21 cellular contexts compared by ENCODE assay signal in genomic region chr20:61499859-61500258, GRCh38.
DNase-seq lines count a peak whose midpoint lies in the region; ATAC-seq lines count a peak whose summit lies in the region.
"Had no signal": no experiment of that assay in that cellular context is flagged by ENCODE, and none has a peak within 500 bp of the region (broad histone marks: within the 10 kb centered on the region; RNA-seq: fewer than 3 reads in every experiment).

No MANE protein-coding gene starts in this region.

- H3K9ac ChIP-seq in mesenchymal stem cell (ENCODE audit: low read length), result no peak overlapping the region

- CTCF ChIA-PET in activated CD4-positive, alpha-beta T cell treated with anti-CD3 and anti-CD28 coated beads for 36 hours (lab: Charles Lee), result no interaction called here

- H3K4me1 ChIP-seq in mesenchymal stem cell (ENCODE audit: control insufficient read depth, insufficient read depth, low read depth, low read length), result peaks cover 12% of the 10 kb centered on the region
- H3K4me1 ChIP-seq: sigmoid colon, SJSA1, uterus had no signal

- peaks cover 2% of the 10 kb centered on the region for H3K79me1 ChIP-seq in mesenchymal stem cell (replicated peaks; ENCODE audit: low read length, poor library complexity, severe bottlenecking)

- H3K4ac ChIP-seq in mesenchymal stem cell (ENCODE audit: low read depth in 1 of 2, low read length in 2 of 2), result no peak overlapping the region

- H2BK15ac ChIP-seq in mesenchymal stem cell (ENCODE audit: low read depth, poor library complexity, severe bottlenecking), result no peak overlapping the region

- no peak overlapping the region for H3K27ac Mint-ChIP-seq in activated CD4-positive, alpha-beta T cell treated with anti-CD3 and anti-CD28 coated beads for 36 hours
- H3K27ac Mint-ChIP-seq: endodermal cell had no signal

- no peak overlapping the region for H2BK12ac ChIP-seq in mesenchymal stem cell (ENCODE audit: low read length in 2 of 2)

- no peak overlapping the region for H2AFZ ChIP-seq in mesenchymal stem cell (ENCODE audit: low read depth, low read length)

- no peak overlapping the region for H2AK5ac ChIP-seq in mesenchymal stem cell (ENCODE audit: low read length, severe bottlenecking)

- H3K4me1 Mint-ChIP-seq in activated CD4-positive, alpha-beta T cell treated with anti-CD3 and anti-CD28 coated beads for 36 hours, result no peaks in the 10 kb centered on the region

- H3K27me3 Mint-ChIP-seq in activated CD4-positive, alpha-beta T cell treated with anti-CD3 and anti-CD28 coated beads for 36 hours, result no peaks in the 10 kb centered on the region

- H3K4me3 ChIP-seq in mesenchymal stem cell (ENCODE audit: insufficient read depth in 1 of 2, low read depth in 1 of 2, low read length in 2 of 2), result no peak overlapping the region
- H3K4me3 ChIP-seq: GM12878, sigmoid colon, SJSA1, uterus had no signal

- H4K8ac ChIP-seq in mesenchymal stem cell (ENCODE audit: low read length), result no peak overlapping the region

- no peak overlapping the region for H4K91ac ChIP-seq in mesenchymal stem cell (ENCODE audit: low read length)

- intact Hi-C loops in activated CD4-positive, alpha-beta T cell treated with anti-CD3 and anti-CD28 coated beads for 36 hours (cut with DNase I, micrococcal nuclease), result no loop called here

- peaks cover 0 to 6% of the 10 kb centered on the region in 2 experiments for H3K27me3 ChIP-seq in mesenchymal stem cell (ENCODE audit: control insufficient read depth in 1 of 2, insufficient read depth in 1 of 2, low read length in 2 of 2)
- H3K27me3 ChIP-seq: uterus had no signal

- WGBS in mesenchymal stem cell, result 69% methylated on average over 10 of the region's 10 CpGs

- H3K23ac ChIP-seq in mesenchymal stem cell (ENCODE audit: low read length in 2 of 2), result no peak overlapping the region

- ATAC-seq in GM18873 (IDR thresholded peaks at IDR 0.05; ENCODE audit: low FRiP score, unreplicated experiment) (no peak), HG02798 (IDR thresholded peaks at IDR 0.05; ENCODE audit: poor library complexity, unreplicated experiment) (no peak)
- no peak for ATAC-seq in activated CD4-positive, alpha-beta T cell treated with anti-CD3 and anti-CD28 coated beads for 36 hours
- ATAC-seq: GM12878, left colon had no signal

- H3K14ac ChIP-seq in mesenchymal stem cell (ENCODE audit: low read length in 2 of 2), result no peak overlapping the region

- H3K4me3 Mint-ChIP-seq in activated CD4-positive, alpha-beta T cell treated with anti-CD3 and anti-CD28 coated beads for 36 hours, result no peak overlapping the region
- H3K4me3 Mint-ChIP-seq: endodermal cell had no signal

- H3K9me3 ChIP-seq in mesenchymal stem cell (ENCODE audit: control insufficient read depth, low read length), result no peaks in the 10 kb centered on the region
- H3K9me3 ChIP-seq: SJSA1, uterus had no signal

- no peak overlapping the region for H3K18ac ChIP-seq in mesenchymal stem cell (ENCODE audit: low read depth in 1 of 2, low read length in 2 of 2)

- DNase-seq in Ammon's horn (ENCODE audit: low spot score), result peak; percentile 25
- DNase-seq in HT1080 (ENCODE audit: low read depth), result peak; percentile 42
- DNase-seq in SW480 (ENCODE audit: low spot score), result peak; percentile 76
- DNase-seq in mesenchymal stem cell, result peak; percentile 73
- DNase-seq in activated CD8-positive, alpha-beta memory T cell treated with anti-CD3 and anti-CD28 coated beads, Interleukin-2, amount 50 U/mL, for 48 hours, result no peak
- no peak for DNase-seq in activated CD4-positive, alpha-beta T cell treated with anti-CD3 and anti-CD28 coated beads for 36 hours
- DNase-seq: activated CD4-positive, alpha-beta T cell treated with anti-CD3 and anti-CD28 coated beads for 1 hour; activated gamma-delta T cell treated with Interleukin-2 at 50 U/mL for 16 hours; COR-L47; endodermal cell; GDM1; KG1; left colon; NCI-H1105; sigmoid colon; stimulated activated CD4-positive, alpha-beta T cell treated with anti-CD3 and anti-CD28 coated beads, Interleukin-1b, Interleukin-23, amount 100 ng/mL, for 48 hours; uterus had no signal

- H3K27ac ChIP-seq in mesenchymal stem cell (ENCODE audit: low read length, poor library complexity, severe bottlenecking), result no peak overlapping the region
- H3K27ac ChIP-seq: sigmoid colon, SJSA1, uterus had no signal

- POLR2A ChIA-PET in activated CD4-positive, alpha-beta T cell treated with anti-CD3 and anti-CD28 coated beads for 36 hours (lab: Charles Lee), result no interaction called here

- H2BK120ac ChIP-seq in mesenchymal stem cell (ENCODE audit: low read depth, low read length), result no peak overlapping the region

- H3K4me2 ChIP-seq in mesenchymal stem cell (ENCODE audit: low read length, poor library complexity, severe bottlenecking), result no peak overlapping the region

- H3K36me3 Mint-ChIP-seq in activated CD4-positive, alpha-beta T cell treated with anti-CD3 and anti-CD28 coated beads for 36 hours (ENCODE audit: low read depth), result no peaks in the 10 kb centered on the region

- peaks cover 0 to 3% of the 10 kb centered on the region in 2 experiments for H3K36me3 ChIP-seq in mesenchymal stem cell (ENCODE audit: control insufficient read depth in 1 of 2, insufficient read depth in 2 of 2, low read depth in 1 of 2, low read length in 2 of 2)
- H3K36me3 ChIP-seq: sigmoid colon, SJSA1, uterus had no signal

- no peaks in the 10 kb centered on the region for H3K9me3 Mint-ChIP-seq in activated CD4-positive, alpha-beta T cell treated with anti-CD3 and anti-CD28 coated beads for 36 hours (ENCODE audit: low read depth)

- H2BK5ac ChIP-seq in mesenchymal stem cell (ENCODE audit: low read depth, low read length, poor library complexity, severe bottlenecking), result no peak overlapping the region

Comparison
In these comparisons a context has a peak if more than half of its experiments do, and no peak if none do; other contexts are left out.
1. DNase-seq: peak in Ammon's horn (single experiment), HT1080 (single experiment), SW480 (single experiment) and mesenchymal stem cell (single experiment); none in activated CD8-positive, alpha-beta memory T cell treated with anti-CD3 and anti-CD28 coated beads, Interleukin-2, amount 50 U/mL, for 48 hours (single experiment) and activated CD4-positive, alpha-beta T cell treated with anti-CD3 and anti-CD28 coated beads for 36 hours (single experiment).